ENCODE assay signal across 29 cellular contexts in genomic region chr1:233255145-233255544, GRCh38.
"Had no signal": no experiment of that assay in that cellular context is flagged by ENCODE, and none has a peak within 500 bp of the region (broad histone marks: within the 10 kb centered on the region; RNA-seq: fewer than 3 reads in every experiment).

No MANE protein-coding gene starts in this region.

- H3K79me2 ChIP-seq: parathyroid adenoma had no signal

- H3K27ac Mint-ChIP-seq: effector memory CD8-positive, alpha-beta T cell; memory B cell; naive B cell; natural killer cell treated with Interleukin-12 subunit alpha and Interleukin-12 subunit beta and Interleukin-15 and Interleukin-18, amount 100 ng/mL, for 72 hours; neural progenitor cell; progenitor cell of endocrine pancreas; stimulated activated naive CD8-positive, alpha-beta T cell treated with anti-CD3 and anti-CD28 coated beads, Interleukin-15, amount 100 ng/mL, for 72 hours had no signal

- H3K27me3 ChIP-seq: gastrocnemius medialis, neural progenitor cell, right lobe of liver, suprapubic skin, transverse colon, upper lobe of right lung, uterus had no signal

- FAIRE-seq: keratinocyte had no signal

- H3K4me3 Mint-ChIP-seq: effector memory CD8-positive, alpha-beta T cell; memory B cell; naive B cell; natural killer cell treated with Interleukin-12 subunit alpha and Interleukin-12 subunit beta and Interleukin-15 and Interleukin-18, amount 100 ng/mL, for 72 hours; neural progenitor cell; stimulated activated naive CD8-positive, alpha-beta T cell treated with anti-CD3 and anti-CD28 coated beads, Interleukin-15, amount 100 ng/mL, for 72 hours had no signal

- H3K4me2 ChIP-seq: neural progenitor cell had no signal

- H3K4me3 ChIP-seq: coronary artery, gastrocnemius medialis, lung, mucosa of descending colon, neural progenitor cell, right lobe of liver, suprapubic skin, transverse colon, upper lobe of right lung, uterus had no signal

- ATAC-seq: effector memory CD8-positive, alpha-beta T cell; esophagus mucosa; gastrocnemius medialis; left lobe of liver; mucosa of descending colon; natural killer cell treated with Interleukin-12 subunit alpha and Interleukin-12 subunit beta and Interleukin-15 and Interleukin-18, amount 100 ng/mL, for 72 hours; right lobe of liver; stimulated activated naive CD8-positive, alpha-beta T cell treated with anti-CD3 and anti-CD28 coated beads, Interleukin-15, amount 100 ng/mL, for 72 hours; upper lobe of right lung had no signal

- H3K36me3 ChIP-seq: gastrocnemius medialis, right lobe of liver, transverse colon, uterus had no signal

- H3K27me3 Mint-ChIP-seq: effector memory CD8-positive, alpha-beta T cell; memory B cell; naive B cell; natural killer cell treated with Interleukin-12 subunit alpha and Interleukin-12 subunit beta and Interleukin-15 and Interleukin-18, amount 100 ng/mL, for 72 hours; progenitor cell of endocrine pancreas; stimulated activated naive CD8-positive, alpha-beta T cell treated with anti-CD3 and anti-CD28 coated beads, Interleukin-15, amount 100 ng/mL, for 72 hours had no signal

- H3K27ac ChIP-seq: coronary artery, epithelial cell of prostate, gastrocnemius medialis, neural progenitor cell, parathyroid adenoma, right lobe of liver, suprapubic skin, upper lobe of right lung, uterus had no signal

- H3K4me1 ChIP-seq: gastrocnemius medialis, parathyroid adenoma, right lobe of liver, upper lobe of right lung, uterus had no signal

- H3K9me3 ChIP-seq: gastrocnemius medialis, mucosa of descending colon, right lobe of liver, suprapubic skin, transverse colon, upper lobe of right lung, uterus had no signal

- H3K9ac ChIP-seq: neural progenitor cell, parathyroid adenoma had no signal

- H2AFZ ChIP-seq: neural progenitor cell, parathyroid adenoma had no signal

- H3K9me3 Mint-ChIP-seq: effector memory CD8-positive, alpha-beta T cell; memory B cell; naive B cell; natural killer cell treated with Interleukin-12 subunit alpha and Interleukin-12 subunit beta and Interleukin-15 and Interleukin-18, amount 100 ng/mL, for 72 hours; neural progenitor cell; stimulated activated naive CD8-positive, alpha-beta T cell treated with anti-CD3 and anti-CD28 coated beads, Interleukin-15, amount 100 ng/mL, for 72 hours had no signal

- H3K4me1 Mint-ChIP-seq: memory B cell; naive B cell; stimulated activated naive CD8-positive, alpha-beta T cell treated with anti-CD3 and anti-CD28 coated beads, Interleukin-15, amount 100 ng/mL, for 72 hours had no signal

- DNase-seq: effector memory CD8-positive, alpha-beta T cell; foreskin fibroblast; gastrocnemius medialis; head of caudate nucleus; mucosa of descending colon; naive B cell; right lobe of liver; small intestine; stimulated activated CD4-positive, alpha-beta T cell treated with anti-CD3 and anti-CD28 coated beads, Interleukin-12 subunit alpha, Interleukin-12 subunit beta, amount 100 ng/mL, for 4 hours; stimulated activated CD4-positive, alpha-beta T cell treated with anti-CD3 and anti-CD28 coated beads, Interleukin-1b, Interleukin-23, amount 100 ng/mL, for 48 hours; stimulated activated CD4-positive, alpha-beta T cell treated with anti-CD3 and anti-CD28 coated beads, Interleukin-4, amount 100 ng/mL, for 1 hour; stimulated activated CD8-positive, alpha-beta memory T cell treated with anti-CD3 and anti-CD28 coated beads, Interleukin-4, amount 100 ng/mL, for 48 hours; stimulated activated naive CD4-positive, alpha-beta T cell; stimulated activated naive CD8-positive, alpha-beta T cell treated with anti-CD3 and anti-CD28 coated beads, Interleukin-15, amount 100 ng/mL, for 72 hours; transverse colon; upper lobe of right lung; uterus had no signal
